In the genomic region with DNA sequence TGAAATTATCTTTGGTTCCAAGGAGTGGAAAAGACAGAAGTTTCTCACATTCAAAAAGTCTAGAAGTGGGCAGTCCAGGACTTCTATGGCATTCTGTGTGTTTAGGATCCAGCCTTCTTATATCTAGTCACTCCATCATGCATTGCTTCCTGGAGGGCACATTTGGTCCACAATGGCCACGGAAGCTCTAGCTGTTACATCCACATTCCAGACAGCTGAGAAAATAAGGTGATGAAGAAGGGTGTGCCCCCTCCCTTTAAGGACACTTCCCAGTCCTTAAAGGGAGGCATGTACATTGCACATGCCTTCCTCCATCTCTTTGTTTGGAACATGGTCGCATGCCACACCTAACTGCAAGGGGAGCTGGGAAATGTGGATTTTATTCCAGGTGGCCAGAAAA, we compare ENCODE assay signal across 1 cellular context.
TF ChIP-seq lines count a peak whose summit lies in the region.

No MANE protein-coding gene starts in this region.

TF ChIP-seq in GM23338, 12 proteins besides CTCF, POLR2A, EP300 and RAD21 (continued from another document):
- TF ChIP-seq REST (IDR thresholded peaks at IDR 0.05; ENCODE audit: unreplicated experiment) (no peak), POLR2AphosphoS5 (IDR thresholded peaks at IDR 0.05; ENCODE audit: low read depth) (no peak), NANOG (IDR thresholded peaks at IDR 0.05; ENCODE audit: borderline replicate concordance) (no peak)
